In the genomic region with DNA sequence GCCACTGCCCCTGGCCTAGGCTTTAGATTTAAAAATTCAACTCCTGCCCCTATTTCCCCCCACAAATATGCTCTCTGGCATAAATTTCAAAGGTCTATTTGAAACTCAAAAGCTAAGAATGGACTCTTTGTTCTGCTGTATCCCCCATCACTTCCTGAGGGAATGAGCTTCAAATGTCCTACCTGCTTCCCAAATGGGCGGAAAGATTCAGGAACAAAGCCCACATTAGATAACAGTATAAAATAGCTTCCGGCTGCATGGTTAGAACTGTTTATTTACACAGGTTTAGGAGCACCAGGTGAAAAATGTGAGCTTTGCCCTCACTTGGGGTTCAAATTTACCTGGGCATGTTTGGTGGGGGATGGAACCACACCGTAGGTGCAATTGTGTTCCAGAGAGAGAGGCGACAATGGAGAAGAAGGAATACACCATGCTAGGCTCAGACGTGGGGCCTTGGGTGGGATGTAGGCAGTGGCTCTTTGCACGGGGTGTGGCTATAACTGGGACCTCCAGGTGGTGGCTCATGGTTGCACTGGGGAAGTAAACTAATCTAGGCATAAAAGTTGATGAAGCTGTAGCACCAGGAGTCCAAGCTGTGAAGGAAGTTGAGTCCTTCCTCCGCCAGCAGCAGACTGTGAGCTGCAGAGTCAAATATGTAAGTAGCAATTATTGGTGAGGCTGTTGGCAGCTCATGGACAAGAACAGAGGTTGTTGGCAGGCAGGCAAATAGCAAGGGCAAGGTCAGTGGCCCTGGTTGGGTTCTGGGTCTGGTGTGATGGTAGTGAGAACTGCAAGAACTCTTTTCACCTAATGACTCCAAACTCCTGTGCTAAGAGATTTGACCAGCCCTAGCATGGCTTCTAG, we compare ENCODE assay signal across 12 cellular contexts. TPM values are rescaled to one million over a fixed set of nuclear protein-coding genes. Genes with fewer than 3 reads are reported as not detected.
DNase-seq lines count a peak whose midpoint lies in the region; ATAC-seq and TF ChIP-seq lines count a peak whose summit lies in the region.
"Had no signal": no experiment of that assay in that cellular context is flagged by ENCODE, and none has a peak within 500 bp of the region (broad histone marks: within the 10 kb centered on the region; RNA-seq: fewer than 3 reads in every experiment).

No MANE protein-coding gene starts in this region.

- H4K12ac ChIP-seq in trophoblast cell (ENCODE audit: low read depth, low read length), result no peak overlapping the region

- H3K4ac ChIP-seq in trophoblast cell (ENCODE audit: low read depth, low read length), result no peak overlapping the region

- TF ChIP-seq CTCF in C4-2B (conservative IDR thresholded peaks at IDR 0.05), result no peak
- TF ChIP-seq CTCF in Panc1 (IDR thresholded peaks at IDR 0.05), result no peak
- TF ChIP-seq CTCF in fibroblast of lung (conservative IDR thresholded peaks at IDR 0.05 in 1 of 2, IDR thresholded peaks at IDR 0.05 in 1 of 2; ENCODE audit: low read depth in 1 of 2, low read length in 2 of 2), result no peak

- peak overlapping the region; percentile 12; the same call in 1 of the 2 replicates for H3K27ac ChIP-seq in C4-2B
- H3K27ac ChIP-seq in Panc1 (ENCODE audit: low read length), result peak overlapping the region; percentile 87
- peak overlapping the region; percentile 0 for H3K27ac ChIP-seq in fibroblast of lung (ENCODE audit: insufficient read depth, low read length)
- H3K27ac ChIP-seq in trophoblast cell (ENCODE audit: low read depth, low read length), result peak overlapping the region; percentile 80
- H3K27ac ChIP-seq: WERI-Rb-1 had no signal

- POLR2A ChIA-PET in Panc1 (lab: Charles Lee) (interaction anchor here (0.6 kb wide), 1 partner anchor 32 kb away, joined by 3 read pairs; no protein-coding TSS in a partner anchor), T-cell (lab: Charles Lee) (no interaction called here)

- no TSS peak for BruUV-seq in Panc1 (replicated peaks; lab: Mats Ljungman, UMichigan)

- no peak overlapping the region for H3K4me3 Mint-ChIP-seq in T-cell
- H3K4me3 Mint-ChIP-seq: activated T-helper 1 cell treated with anti-CD3 and anti-CD28 coated beads, Interleukin-12 subunit alpha, Interleukin-12 subunit beta, Interleukin-2, Interleukin-4 antibody, amounts not matched to agents 30 ng/mL and 10 ng/mL and 1 ng/mL, durations not matched to agents 14 hours and 24 hours and 36 hours; B cell had no signal

- no CpG with 5 or more reads among the region's 7 CpGs for WGBS in trophoblast cell (ENCODE audit: extremely low coverage, insufficient coverage, insufficient read length)

- H2AFZ ChIP-seq in fibroblast of lung (ENCODE audit: low read length), result no peak overlapping the region
- no peak overlapping the region for H2AFZ ChIP-seq in trophoblast cell (ENCODE audit: insufficient read depth, low read length, poor library complexity)

- H3K27me3 Mint-ChIP-seq in T-cell, result peaks cover 0 to 2% of the 10 kb centered on the region in 2 donors
- H3K27me3 Mint-ChIP-seq: B cell had no signal

- peak overlapping the region; percentile 8 for H2BK12ac ChIP-seq in trophoblast cell (ENCODE audit: low read length)

- no peaks in the 10 kb centered on the region for H3K36me3 Mint-ChIP-seq in T-cell

- no peaks in the 10 kb centered on the region for H3K79me2 ChIP-seq in fibroblast of lung (ENCODE audit: control insufficient read depth, insufficient read depth, low read length)
- no peaks in the 10 kb centered on the region for H3K79me2 ChIP-seq in trophoblast cell (ENCODE audit: control insufficient read depth, insufficient read depth, low read length, poor library complexity)

- ATAC-seq in Panc1 (peak; percentile 5; the same call in 1 of the 2 replicates), T-cell (replicated peaks in 1 of 4) (no peak)

- intact Hi-C loops in Panc1 (cut with micrococcal nuclease; ENCODE audit: unreplicated experiment), result no loop called here

- H3K9ac ChIP-seq in fibroblast of lung (ENCODE audit: insufficient read depth, low read length) (no peak overlapping the region), trophoblast cell (ENCODE audit: low read length) (no peak overlapping the region)

- H4K91ac ChIP-seq in trophoblast cell (ENCODE audit: low read depth, low read length), result peak overlapping the region; percentile 2

- no peak overlapping the region for H3K27ac Mint-ChIP-seq in T-cell
- H3K27ac Mint-ChIP-seq: activated T-helper 1 cell treated with anti-CD3 and anti-CD28 coated beads, Interleukin-12 subunit alpha, Interleukin-12 subunit beta, Interleukin-2, Interleukin-4 antibody, amounts not matched to agents 30 ng/mL and 10 ng/mL and 1 ng/mL, durations not matched to agents 14 hours and 24 hours and 36 hours; B cell had no signal

- no peak overlapping the region for H2AK5ac ChIP-seq in trophoblast cell (ENCODE audit: low read length)

- no peak overlapping the region for H3K18ac ChIP-seq in trophoblast cell (ENCODE audit: low read length)

- H2BK5ac ChIP-seq in trophoblast cell (ENCODE audit: low read depth, low read length, poor library complexity), result no peak overlapping the region

- no peak overlapping the region for H3K4me3 ChIP-seq in Panc1 (ENCODE audit: low read depth in 2 of 2, low read length in 2 of 2)
- no peak overlapping the region for H3K4me3 ChIP-seq in fibroblast of lung (replicated peaks in 1 of 4; ENCODE audit: control extremely low read depth in 1 of 4, insufficient read depth in 1 of 4, low read depth in 3 of 4, low read length in 4 of 4)
- no peak overlapping the region for H3K4me3 ChIP-seq in trophoblast cell (ENCODE audit: low read depth, low read length)

- no peaks in the 10 kb centered on the region for H4K20me1 ChIP-seq in fibroblast of lung (ENCODE audit: control insufficient read depth, extremely low read depth, insufficient read depth, low read length)

- no peaks in the 10 kb centered on the region for H3K36me3 ChIP-seq in Panc1 (ENCODE audit: control insufficient read depth, insufficient read depth, low read length)
- H3K36me3 ChIP-seq in fibroblast of lung (ENCODE audit: control insufficient read depth, insufficient read depth, low read length), result no peaks in the 10 kb centered on the region
- H3K36me3 ChIP-seq in trophoblast cell (ENCODE audit: control insufficient read depth in 1 of 2, insufficient read depth in 2 of 2, low read length in 2 of 2), result no peaks in the 10 kb centered on the region
- H3K36me3 ChIP-seq: WERI-Rb-1 had no signal

- in situ Hi-C loops in Panc1 (cut with HindIII; ENCODE audit: low pct_unique_long_range_greater_than_20kb, low sequenced_read_pairs) (loop anchor here (10.0 kb wide), 1 partner anchor 57 kb away; no protein-coding TSS in a partner anchor), G401 (cut with HindIII; ENCODE audit: low sequenced_read_pairs) (no loop called here)

- peak overlapping the region; percentile 45 for H3K4me2 ChIP-seq in fibroblast of lung (ENCODE audit: extremely low read depth, insufficient read depth, low read length)
- peak overlapping the region; percentile 42 for H3K4me2 ChIP-seq in trophoblast cell (ENCODE audit: low read length)

- H3K9me3 ChIP-seq in Panc1 (ENCODE audit: control insufficient read depth, insufficient read depth, low read depth, low read length), result no peaks in the 10 kb centered on the region
- no peaks in the 10 kb centered on the region for H3K9me3 ChIP-seq in fibroblast of lung (ENCODE audit: control insufficient read depth, insufficient read depth, low read depth, low read length)
- H3K9me3 ChIP-seq in trophoblast cell (ENCODE audit: insufficient read depth, low read depth, low read length), result no peaks in the 10 kb centered on the region

- CTCF ChIA-PET in Panc1 (lab: Charles Lee) (no interaction called here), T-cell (lab: Charles Lee) (no interaction called here)

- no peak overlapping the region for H4K8ac ChIP-seq in trophoblast cell (ENCODE audit: low read depth, low read length)

- H3K14ac ChIP-seq in trophoblast cell (ENCODE audit: low read length), result no peak overlapping the region

- no peaks in the 10 kb centered on the region for H3K4me1 Mint-ChIP-seq in T-cell

- no peak overlapping the region for H2BK120ac ChIP-seq in trophoblast cell (ENCODE audit: insufficient read depth, low read length, poor library complexity)

- DNase-seq in Panc1 (ENCODE audit: low read depth, low spot score) (no peak), fibroblast of lung (ENCODE audit: low read depth in 2 of 2) (no peak), trophoblast cell (peak in 1 of 2 donors; percentile 25), NCI-H2171 (lab: John Stamatoyannopoulos, UW) (no peak), G401 (ENCODE audit: low spot score) (no peak), T-cell (no peak), NCI-H1105 (lab: John Stamatoyannopoulos, UW) (no peak)
- DNase-seq: stimulated activated naive CD4-positive, alpha-beta T cell treated with Interleukin-2 at 50 U/mL for 16 hours; WERI-Rb-1 had no signal

- H3K4me1 ChIP-seq in Panc1 (ENCODE audit: control insufficient read depth, insufficient read depth, low read length), result peaks cover 51% of the 10 kb centered on the region
- H3K4me1 ChIP-seq in fibroblast of lung (ENCODE audit: control insufficient read depth, extremely low read depth, insufficient read depth, low read length), result peaks cover 24% of the 10 kb centered on the region
- peaks cover 21 to 24% of the 10 kb centered on the region in 2 experiments for H3K4me1 ChIP-seq in trophoblast cell (ENCODE audit: control insufficient read depth in 1 of 2, insufficient read depth in 2 of 2, low read length in 2 of 2)

- H3K23ac ChIP-seq in trophoblast cell (ENCODE audit: low read length), result no peak overlapping the region

- H3K27me3 ChIP-seq in Panc1 (ENCODE audit: control insufficient read depth, insufficient read depth, low read length), result no peaks in the 10 kb centered on the region
- H3K27me3 ChIP-seq in fibroblast of lung (ENCODE audit: control insufficient read depth, insufficient read depth, low read length), result no peaks in the 10 kb centered on the region
- no peaks in the 10 kb centered on the region for H3K27me3 ChIP-seq in trophoblast cell (ENCODE audit: insufficient read depth, low read length)

- no peaks in the 10 kb centered on the region for H3K9me3 Mint-ChIP-seq in T-cell
- H3K9me3 Mint-ChIP-seq: activated T-helper 1 cell treated with anti-CD3 and anti-CD28 coated beads, Interleukin-12 subunit alpha, Interleukin-12 subunit beta, Interleukin-2, Interleukin-4 antibody, amounts not matched to agents 30 ng/mL and 10 ng/mL and 1 ng/mL, durations not matched to agents 14 hours and 24 hours and 36 hours had no signal

- peaks cover 7% of the 10 kb centered on the region for H3K79me1 ChIP-seq in trophoblast cell (ENCODE audit: low read length)

RNA-seq across cellular contexts. Expression of a gene that starts 41.5 kb away (rescaled TPM):
- total RNA-seq in Panc1 (2021; ENCODE audit: unreplicated experiment), result 137 TPM
- polyA plus RNA-seq in Panc1 (2012; ENCODE audit: insufficient read length), result 80.1 TPM
- 83.0 and 93.5 TPM in 2 replicates for total RNA-seq in fibroblast of lung
- 113 and 118 TPM in 2 replicates for polyA plus RNA-seq in fibroblast of lung
- polyA plus RNA-seq in fibroblast of lung (2012), result 69.3 and 72.2 TPM in 2 replicates
- polyA minus RNA-seq in fibroblast of lung (ENCODE audit: low replicate concordance), result 18.4 and 32.0 TPM in 2 replicates
- 65.1 and 66.3 TPM in 2 replicates for polyA plus RNA-seq in trophoblast cell (2013)
- 49.6 and 63.2 TPM in 2 replicates for total RNA-seq in G401 (2014; rRNA removed; shearing (Covaris generic))
- 100 to 1,000 TPM; 145 to 240 (median 153) TPM for total RNA-seq in T-cell

Comparison
In these comparisons a context has a peak if more than half of its experiments do, and no peak if none do; other contexts are left out.
1. H3K27ac ChIP-seq: peak in every context shown above with its lines; median percentile 87 in Panc1; 80 in trophoblast cell; 12 in C4-2B; 0 in fibroblast of lung.